Comparison of ENCODE assay signal across 17 cellular contexts in genomic region chr4:158016511-158016910, GRCh38.
DNase-seq lines count a peak whose midpoint lies in the region; ATAC-seq and TF ChIP-seq lines count a peak whose summit lies in the region.
"Had no signal": no experiment of that assay in that cellular context is flagged by ENCODE, and none has a peak within 500 bp of the region (broad histone marks: within the 10 kb centered on the region; RNA-seq: fewer than 3 reads in every experiment).

No MANE protein-coding gene starts in this region.

- WGBS in gastroesophageal sphincter (ENCODE audit: low coverage in 1 of 2), 2 donors, result 20 to 80% methylated on average over 1 of the region's 1 CpG

- no peak for TF ChIP-seq EP300 in gastroesophageal sphincter (IDR thresholded peaks at IDR 0.05)

- no peaks in the 10 kb centered on the region for H3K36me3 ChIP-seq in ascending aorta
- H3K36me3 ChIP-seq in gastroesophageal sphincter, result no peaks in the 10 kb centered on the region

- in situ Hi-C loops in GM13977 (cut with MboI; ENCODE audit: low pct_unique_long_range_greater_than_20kb, low sequenced_read_pairs, unreplicated experiment), result no loop called here

- H3K27ac ChIP-seq in ascending aorta, result peak overlapping the region; percentile 25 to 64
- peak overlapping the region in 1 of 4 donors; percentile 22 for H3K27ac ChIP-seq in gastroesophageal sphincter
- H3K27ac ChIP-seq in RWPE1, result no peak overlapping the region

- H3K4me1 Mint-ChIP-seq in HFFc6 (ENCODE audit: low read depth), result peaks cover 68% of the 10 kb centered on the region
- H3K4me1 Mint-ChIP-seq: activated CD4-positive, alpha-beta T cell treated with anti-CD3 and anti-CD28 coated beads, Interleukin-2, amount 10 ng/mL, durations not matched to agents 24 days and 14 days; CD8-positive, alpha-beta memory T cell; naive thymus-derived CD4-positive, alpha-beta T cell; stimulated activated naive B cell treated with anti-CD40 and anti-IgM and Interleukin-4, amounts not matched to agents 10 μg/mL and 1 μg/mL and 100 μg/mL, for 72 hours had no signal

- H3K27ac Mint-ChIP-seq in HFFc6, result no peak overlapping the region; the same call in 1 of the 2 replicates
- H3K27ac Mint-ChIP-seq: activated CD4-positive, alpha-beta T cell treated with anti-CD3 and anti-CD28 coated beads, Interleukin-2, amount 10 ng/mL, durations not matched to agents 24 days and 14 days; CD8-positive, alpha-beta memory T cell; naive thymus-derived CD4-positive, alpha-beta T cell; stimulated activated naive B cell treated with anti-CD40 and anti-IgM and Interleukin-4, amounts not matched to agents 10 μg/mL and 1 μg/mL and 100 μg/mL, for 72 hours had no signal

- no peaks in the 10 kb centered on the region for H3K9me3 Mint-ChIP-seq in HFFc6
- H3K9me3 Mint-ChIP-seq: activated CD4-positive, alpha-beta T cell treated with anti-CD3 and anti-CD28 coated beads, Interleukin-2, amount 10 ng/mL, durations not matched to agents 24 days and 14 days had no signal

- peaks cover 4% of the 10 kb centered on the region for H3K36me3 Mint-ChIP-seq in HFFc6 (ENCODE audit: low read depth)
- H3K36me3 Mint-ChIP-seq: CD8-positive, alpha-beta memory T cell; naive thymus-derived CD4-positive, alpha-beta T cell; stimulated activated naive B cell treated with anti-CD40 and anti-IgM and Interleukin-4, amounts not matched to agents 10 μg/mL and 1 μg/mL and 100 μg/mL, for 72 hours had no signal

- no peaks in the 10 kb centered on the region for H3K9me3 ChIP-seq in ascending aorta
- no peaks in the 10 kb centered on the region for H3K9me3 ChIP-seq in gastroesophageal sphincter

- POLR2A ChIA-PET in RWPE1 (lab: Yijun Ruan, JAX; ENCODE audit: low non-redundant PET), result no interaction called here

- H3K27me3 Mint-ChIP-seq in HFFc6 (ENCODE audit: insufficient read depth), result no peaks in the 10 kb centered on the region
- H3K27me3 Mint-ChIP-seq: activated CD4-positive, alpha-beta T cell treated with anti-CD3 and anti-CD28 coated beads, Interleukin-2, amount 10 ng/mL, durations not matched to agents 24 days and 14 days; CD8-positive, alpha-beta memory T cell; stimulated activated naive B cell treated with anti-CD40 and anti-IgM and Interleukin-4, amounts not matched to agents 10 μg/mL and 1 μg/mL and 100 μg/mL, for 72 hours had no signal

- peak; percentile 75 for ATAC-seq in gastroesophageal sphincter
- ATAC-seq: naive thymus-derived CD4-positive, alpha-beta T cell; stimulated activated naive B cell treated with anti-CD40 and anti-IgM and Interleukin-4, amounts not matched to agents 10 μg/mL and 1 μg/mL and 100 μg/mL, for 72 hours had no signal

- H3K4me3 ChIP-seq in ascending aorta, result no peak overlapping the region
- H3K4me3 ChIP-seq in gastroesophageal sphincter, result no peak overlapping the region

- CTCF ChIA-PET in RWPE1 (lab: Yijun Ruan, JAX), result interaction anchor here (0.7 kb wide), 1 partner anchor 156 kb away, joined by 3 read pairs; no protein-coding TSS in a partner anchor

- intact Hi-C loops in ascending aorta (cut with DNase I), result no loop called here

- TF ChIP-seq CTCF in HFFc6 (IDR thresholded peaks at IDR 0.05) (no peak), ascending aorta (IDR thresholded peaks at IDR 0.05) (no peak), gastroesophageal sphincter (IDR thresholded peaks at IDR 0.05) (no peak), GM13977 (IDR thresholded peaks at IDR 0.05; ENCODE audit: extremely low read depth, insufficient read depth, missing control alignments) (no peak), RWPE1 (conservative IDR thresholded peaks at IDR 0.05; ENCODE audit: low read depth) (no peak)

- DNase-seq in HFFc6, result peak; percentile 8
- DNase-seq in ascending aorta (ENCODE audit: low spot score in 2 of 2), result no peak
- DNase-seq in stromal cell of bone marrow (ENCODE audit: low read depth), result peak; percentile 64
- DNase-seq in GM13977 (ENCODE audit: low spot score), result no peak
- DNase-seq in RWPE1 (ENCODE audit: low spot score), result no peak
- DNase-seq in central memory CD4-positive, alpha-beta T cell, result no peak
- DNase-seq: activated CD4-positive, alpha-beta T cell treated with anti-CD3 and anti-CD28 coated beads, Interleukin-2, amount 10 ng/mL, durations not matched to agents 24 days and 14 days; activated T-cell treated with anti-CD3 and anti-CD28 coated beads, Interleukin-2, amount 50 U/mL, for 48 hours; amniotic stem cell; CD8-positive, alpha-beta memory T cell; glutamatergic neuron; KBM-7; naive thymus-derived CD4-positive, alpha-beta T cell; NCI-H1694; NCI-H526; stimulated activated naive B cell treated with anti-CD40 and anti-IgM and Interleukin-4, amounts not matched to agents 10 μg/mL and 1 μg/mL and 100 μg/mL, for 72 hours had no signal

- H3K4me1 ChIP-seq in ascending aorta (peaks cover 3 to 32% of the 10 kb centered on the region in 2 donors), gastroesophageal sphincter (peaks cover 5 to 28% (median 10%) of the 10 kb centered on the region in 3 donors)

- no peak for TF ChIP-seq POLR2A in gastroesophageal sphincter (IDR thresholded peaks at IDR 0.05)

- H3K4me3 Mint-ChIP-seq in HFFc6, result no peak overlapping the region
- H3K4me3 Mint-ChIP-seq: activated CD4-positive, alpha-beta T cell treated with anti-CD3 and anti-CD28 coated beads, Interleukin-2, amount 10 ng/mL, durations not matched to agents 24 days and 14 days; CD8-positive, alpha-beta memory T cell; naive thymus-derived CD4-positive, alpha-beta T cell; stimulated activated naive B cell treated with anti-CD40 and anti-IgM and Interleukin-4, amounts not matched to agents 10 μg/mL and 1 μg/mL and 100 μg/mL, for 72 hours had no signal

- H3K27me3 ChIP-seq in ascending aorta, result no peaks in the 10 kb centered on the region
- H3K27me3 ChIP-seq in gastroesophageal sphincter, result no peaks in the 10 kb centered on the region

Comparison
In these comparisons a context has a peak if more than half of its experiments do, and no peak if none do; other contexts are left out.
1. DNase-seq: peak in HFFc6 (single experiment) and stromal cell of bone marrow (single experiment); none in ascending aorta (0 of 2), GM13977 (single experiment), RWPE1 (single experiment) and central memory CD4-positive, alpha-beta T cell (single experiment).